Comparison of ENCODE assay signal across 1 cellular context in genomic region chr17:59003860-59004259, GRCh38.
TF ChIP-seq lines count a peak whose summit lies in the region.

No MANE protein-coding gene starts in this region.

TF ChIP-seq in HepG2, 621 proteins besides CTCF, POLR2A, EP300 and RAD21 (continued from another document):
- TF ChIP-seq, protein P1, sequence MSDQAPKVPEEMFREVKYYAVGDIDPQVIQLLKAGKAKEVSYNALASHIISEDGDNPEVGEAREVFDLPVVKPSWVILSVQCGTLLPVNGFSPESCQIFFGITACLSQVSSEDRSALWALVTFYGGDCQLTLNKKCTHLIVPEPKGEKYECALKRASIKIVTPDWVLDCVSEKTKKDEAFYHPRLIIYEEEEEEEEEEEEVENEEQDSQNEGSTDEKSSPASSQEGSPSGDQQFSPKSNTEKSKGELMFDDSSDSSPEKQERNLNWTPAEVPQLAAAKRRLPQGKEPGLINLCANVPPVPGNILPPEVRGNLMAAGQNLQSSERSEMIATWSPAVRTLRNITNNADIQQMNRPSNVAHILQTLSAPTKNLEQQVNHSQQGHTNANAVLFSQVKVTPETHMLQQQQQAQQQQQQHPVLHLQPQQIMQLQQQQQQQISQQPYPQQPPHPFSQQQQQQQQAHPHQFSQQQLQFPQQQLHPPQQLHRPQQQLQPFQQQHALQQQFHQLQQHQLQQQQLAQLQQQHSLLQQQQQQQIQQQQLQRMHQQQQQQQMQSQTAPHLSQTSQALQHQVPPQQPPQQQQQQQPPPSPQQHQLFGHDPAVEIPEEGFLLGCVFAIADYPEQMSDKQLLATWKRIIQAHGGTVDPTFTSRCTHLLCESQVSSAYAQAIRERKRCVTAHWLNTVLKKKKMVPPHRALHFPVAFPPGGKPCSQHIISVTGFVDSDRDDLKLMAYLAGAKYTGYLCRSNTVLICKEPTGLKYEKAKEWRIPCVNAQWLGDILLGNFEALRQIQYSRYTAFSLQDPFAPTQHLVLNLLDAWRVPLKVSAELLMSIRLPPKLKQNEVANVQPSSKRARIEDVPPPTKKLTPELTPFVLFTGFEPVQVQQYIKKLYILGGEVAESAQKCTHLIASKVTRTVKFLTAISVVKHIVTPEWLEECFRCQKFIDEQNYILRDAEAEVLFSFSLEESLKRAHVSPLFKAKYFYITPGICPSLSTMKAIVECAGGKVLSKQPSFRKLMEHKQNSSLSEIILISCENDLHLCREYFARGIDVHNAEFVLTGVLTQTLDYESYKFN (CRISPR knock-in tag; conservative IDR thresholded peaks at IDR 0.05), result no peak
- no peak for TF ChIP-seq ZNF816 (CRISPR knock-in tag; IDR thresholded peaks at IDR 0.05; ENCODE audit: borderline replicate concordance)
- TF ChIP-seq GATAD2A (CRISPR knock-in tag; IDR thresholded peaks at IDR 0.05), result no peak
- no peak for TF ChIP-seq RAD51 (IDR thresholded peaks at IDR 0.05; ENCODE audit: borderline replicate concordance)
